22 cellular contexts compared by ENCODE assay signal in the genomic region with DNA sequence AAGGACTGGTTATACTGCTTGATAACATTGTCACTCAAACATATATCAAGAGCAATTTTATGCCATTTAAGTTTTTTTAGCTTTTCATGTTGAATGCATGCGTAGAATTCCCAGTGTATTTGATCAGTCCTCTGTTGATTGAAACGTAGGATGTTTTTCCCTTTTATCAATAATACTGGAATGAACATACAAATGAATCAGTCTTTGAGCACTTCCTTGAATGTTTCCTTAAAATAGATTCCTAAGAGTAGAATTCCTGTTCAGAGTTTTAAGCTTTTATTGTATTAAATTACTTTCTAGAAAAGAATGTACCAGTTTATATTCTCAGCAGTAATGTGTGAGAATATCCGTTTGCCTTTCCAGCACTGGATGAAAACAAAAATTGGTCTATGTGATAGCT. TPM values are rescaled to one million over a fixed set of nuclear protein-coding genes. Genes with fewer than 3 reads are reported as not detected.
A peak's percentile ranks its signal among the peaks of the same experiment; 100 is the strongest.
DNase-seq lines count a peak whose midpoint lies in the region; ATAC-seq and TF ChIP-seq lines count a peak whose summit lies in the region.
"Had no signal": no experiment of that assay in that cellular context is flagged by ENCODE, and none has a peak within 500 bp of the region (broad histone marks: within the 10 kb centered on the region; RNA-seq: fewer than 3 reads in every experiment).

No MANE protein-coding gene starts in this region.

- H3K79me1 ChIP-seq in neuronal stem cell (ENCODE audit: low read depth, low read length), result peaks cover 3% of the 10 kb centered on the region

- no TSS peak for BruUV-seq in mammary epithelial cell (replicated peaks; lab: Mats Ljungman, UMichigan)

- DNase-seq in GM23338 (ENCODE audit: low spot score) (no peak), SK-N-SH (no peak), dermis blood vessel endothelial cell (peak; percentile 63), mammary epithelial cell (no peak), neuronal stem cell (ENCODE audit: low spot score) (no peak)
- DNase-seq: Calu3; CD4-positive, alpha-beta memory T cell; DMS53; KG1; NCI-H1105 treated with DMSO at 0.1 percent for 48 hours; NCI-H1694 treated with DMSO at 0.1 percent for 48 hours; NCI-H226; NCI-H524; NCI-H82; OCI-M1; Right ventricle myocardium superior had no signal

- H3K18ac ChIP-seq in neuronal stem cell (ENCODE audit: low read length), result no peak overlapping the region

- H2AK5ac ChIP-seq in neuronal stem cell (ENCODE audit: low read depth, low read length), result no peak overlapping the region

- H3K9ac ChIP-seq in SK-N-SH (0 out of 2 replicates have a peak overlapping the region, but pooled peaks have one; percentile 7), skeletal muscle satellite cell (ENCODE audit: low read depth, low read length) (no peak overlapping the region), mammary epithelial cell (ENCODE audit: insufficient read depth, low read length) (no peak overlapping the region), neuronal stem cell (ENCODE audit: low read depth, low read length, poor library complexity) (no peak overlapping the region)
- H3K9ac ChIP-seq: BLaER1 had no signal

- H2BK5ac ChIP-seq in neuronal stem cell (ENCODE audit: low read length), result no peak overlapping the region

- H3K36me3 Mint-ChIP-seq in GM23338 (ENCODE audit: low read depth), result peaks cover 43% of the 10 kb centered on the region

- ATAC-seq in GM23338 (no peak), GM21619 (IDR thresholded peaks at IDR 0.05; ENCODE audit: unreplicated experiment) (no peak)
- ATAC-seq: A549, HCT116, HepG2 had no signal

- no peak overlapping the region for H4K8ac ChIP-seq in neuronal stem cell (ENCODE audit: low read depth, low read length)

- H3K27me3 ChIP-seq in GM23338 (ENCODE audit: insufficient read depth), result no peaks in the 10 kb centered on the region
- no peaks in the 10 kb centered on the region for H3K27me3 ChIP-seq in SK-N-SH (ENCODE audit: insufficient read depth)
- no peaks in the 10 kb centered on the region for H3K27me3 ChIP-seq in skeletal muscle satellite cell (ENCODE audit: control insufficient read depth, insufficient read depth, low read length)
- no peaks in the 10 kb centered on the region for H3K27me3 ChIP-seq in mammary epithelial cell (ENCODE audit: insufficient read depth, low read length)
- H3K27me3 ChIP-seq in neuronal stem cell (ENCODE audit: control insufficient read depth in 3 of 3, insufficient read depth in 3 of 3, low read depth in 1 of 3, low read length in 3 of 3), result no peaks in the 10 kb centered on the region
- H3K27me3 ChIP-seq: BLaER1 had no signal

- no peaks in the 10 kb centered on the region for H3K9me3 Mint-ChIP-seq in GM23338
- H3K9me3 Mint-ChIP-seq: CD4-positive, alpha-beta memory T cell had no signal

- H3K4ac ChIP-seq in neuronal stem cell (ENCODE audit: low read length), result no peak overlapping the region

- H3K9me2 ChIP-seq in GM23338 (ENCODE audit: insufficient read depth), result no peaks in the 10 kb centered on the region
- no peaks in the 10 kb centered on the region for H3K9me2 ChIP-seq in SK-N-SH

- TF ChIP-seq CTCF in GM23338 (conservative IDR thresholded peaks at IDR 0.05; ENCODE audit: low read depth in 2 of 2), result no peak
- no peak for TF ChIP-seq CTCF in SK-N-SH (IDR thresholded peaks at IDR 0.05)
- no peak for TF ChIP-seq CTCF in mammary epithelial cell (conservative IDR thresholded peaks at IDR 0.05 in 1 of 2, IDR thresholded peaks at IDR 0.05 in 1 of 2; ENCODE audit: extremely low read depth in 1 of 2, insufficient read depth in 1 of 2, low read depth in 1 of 2, low read length in 2 of 2)

- peaks cover 10% of the 10 kb centered on the region for H3K4me1 Mint-ChIP-seq in GM23338

- CTCF ChIA-PET in SK-N-SH (lab: Yijun Ruan, JAX), result interaction anchor here (1.5 kb wide), 1 partner anchor 17 kb away, joined by 5 read pairs; no protein-coding TSS in a partner anchor
- CTCF ChIA-PET in mammary epithelial cell (lab: Charles Lee; ENCODE audit: low non-redundant PET), result no interaction called here

- in situ Hi-C loops in mammary epithelial cell (cut with MboI; ENCODE audit: low sequenced_read_pairs in 2 of 2), result no loop called here

- no peaks in the 10 kb centered on the region for H3K27me3 Mint-ChIP-seq in GM23338 (ENCODE audit: insufficient read depth, low read depth, poor library complexity)
- H3K27me3 Mint-ChIP-seq: CD4-positive, alpha-beta memory T cell had no signal

- H3F3A ChIP-seq in GM23338 (replicated peaks; ENCODE audit: low read depth), result no peaks in the 10 kb centered on the region
- H3F3A ChIP-seq in SK-N-SH (replicated peaks; ENCODE audit: insufficient read depth), result peaks cover 19% of the 10 kb centered on the region

- H2BK15ac ChIP-seq in neuronal stem cell (ENCODE audit: low read length), result no peak overlapping the region

- H2BK12ac ChIP-seq in neuronal stem cell (ENCODE audit: low read length), result no peak overlapping the region

- POLR2A ChIA-PET in SK-N-SH (lab: Yijun Ruan, JAX), result no interaction called here

- H3K23ac ChIP-seq in neuronal stem cell (ENCODE audit: low read depth, low read length, poor library complexity), result no peak overlapping the region

- H3K36me3 ChIP-seq in GM23338 (ENCODE audit: insufficient read depth), result peaks cover 8% of the 10 kb centered on the region
- peaks cover 27 to 57% of the 10 kb centered on the region in 2 experiments for H3K36me3 ChIP-seq in SK-N-SH (replicated peaks in 1 of 2; ENCODE audit: control insufficient read depth in 1 of 2, insufficient read depth in 2 of 2, low read length in 1 of 2)
- H3K36me3 ChIP-seq in skeletal muscle satellite cell (ENCODE audit: insufficient read depth, low read length), result peaks cover 63% of the 10 kb centered on the region
- peaks cover 16% of the 10 kb centered on the region for H3K36me3 ChIP-seq in mammary epithelial cell (ENCODE audit: insufficient read depth, low read length)
- peaks cover 28 to 86% of the 10 kb centered on the region in 2 donors for H3K36me3 ChIP-seq in neuronal stem cell (replicated peaks in 1 of 2; ENCODE audit: control insufficient read depth in 2 of 2, insufficient read depth in 2 of 2, low read length in 2 of 2)

- no peak overlapping the region for H3K4me2 ChIP-seq in GM23338
- H3K4me2 ChIP-seq in SK-N-SH, result peak overlapping the region; percentile 8; the same call in 1 of the 2 replicates
- peak overlapping the region; percentile 3 for H3K4me2 ChIP-seq in skeletal muscle satellite cell (ENCODE audit: low read length)
- no peak overlapping the region for H3K4me2 ChIP-seq in mammary epithelial cell (ENCODE audit: insufficient read depth, low read depth, low read length)
- no peak overlapping the region for H3K4me2 ChIP-seq in neuronal stem cell (ENCODE audit: insufficient read depth, low read length, poor library complexity, severe bottlenecking)
- H3K4me2 ChIP-seq: A549, BLaER1 had no signal

- no peak overlapping the region for H2AFZ ChIP-seq in GM23338
- H2AFZ ChIP-seq in SK-N-SH (ENCODE audit: low read depth), result no peak overlapping the region
- no peak overlapping the region for H2AFZ ChIP-seq in mammary epithelial cell (ENCODE audit: low read depth, low read length)
- H2AFZ ChIP-seq in neuronal stem cell (ENCODE audit: low read length), result no peak overlapping the region

- H2BK120ac ChIP-seq in neuronal stem cell (ENCODE audit: low read depth, low read length), result no peak overlapping the region

- H3K14ac ChIP-seq in neuronal stem cell (ENCODE audit: low read length), result no peak overlapping the region

- TF ChIP-seq EP300 in SK-N-SH (IDR thresholded peaks at IDR 0.05; ENCODE audit: borderline replicate concordance in 1 of 2, low read depth in 1 of 2, low read length in 1 of 2), result no peak

- no peak overlapping the region for H3K4me3 ChIP-seq in GM23338
- no peak overlapping the region for H3K4me3 ChIP-seq in SK-N-SH (ENCODE audit: low read depth in 2 of 2, low read length in 1 of 2)
- H3K4me3 ChIP-seq in skeletal muscle satellite cell (ENCODE audit: low read length), result no peak overlapping the region
- H3K4me3 ChIP-seq in mammary epithelial cell (replicated peaks in 1 of 3; ENCODE audit: insufficient read depth in 1 of 3, low read depth in 2 of 3, low read length in 3 of 3), result no peak overlapping the region
- H3K4me3 ChIP-seq in neuronal stem cell (ENCODE audit: low read length in 2 of 2), result no peak overlapping the region
- H3K4me3 ChIP-seq: A549, BLaER1 had no signal

- H3K79me2 ChIP-seq in GM23338 (replicated peaks; ENCODE audit: insufficient read depth), result peaks cover 14% of the 10 kb centered on the region
- peaks cover 77% of the 10 kb centered on the region for H3K79me2 ChIP-seq in SK-N-SH (ENCODE audit: insufficient read depth)
- peaks cover 43% of the 10 kb centered on the region for H3K79me2 ChIP-seq in mammary epithelial cell (ENCODE audit: insufficient read depth, low read length)

- TF ChIP-seq RAD21 in SK-N-SH (IDR thresholded peaks at IDR 0.05; ENCODE audit: low read length), result no peak

- H3K9me3 ChIP-seq in SK-N-SH, result no peaks in the 10 kb centered on the region
- no peaks in the 10 kb centered on the region for H3K9me3 ChIP-seq in skeletal muscle satellite cell (replicated peaks; ENCODE audit: low read length)
- H3K9me3 ChIP-seq in mammary epithelial cell (replicated peaks; ENCODE audit: insufficient read depth, low read length), result no peaks in the 10 kb centered on the region
- peaks cover 0 to 11% of the 10 kb centered on the region in 2 donors for H3K9me3 ChIP-seq in neuronal stem cell (replicated peaks in 1 of 2; ENCODE audit: control insufficient read depth in 2 of 2, insufficient read depth in 1 of 2, low read depth in 1 of 2, low read length in 2 of 2)
- H3K9me3 ChIP-seq: A549, BLaER1 had no signal

- H4K20me1 ChIP-seq in GM23338 (replicated peaks; ENCODE audit: insufficient read depth) (no peaks in the 10 kb centered on the region), SK-N-SH (ENCODE audit: insufficient read depth) (peaks cover 19% of the 10 kb centered on the region), mammary epithelial cell (ENCODE audit: insufficient read depth, low read length) (peaks cover 2% of the 10 kb centered on the region)

- H3K27ac Mint-ChIP-seq in GM23338, result no peak overlapping the region; the same call in 1 of the 2 replicates

- H4K91ac ChIP-seq in neuronal stem cell (ENCODE audit: low read depth, low read length, poor library complexity), result no peak overlapping the region

- H3K27ac ChIP-seq in GM23338 (ENCODE audit: low read depth) (peak overlapping the region; percentile 58), SK-N-SH (ENCODE audit: low read depth in 2 of 2, low read length in 1 of 2) (peak overlapping the region in 1 of 2 experiments; percentile 54; a peak in 2 of 4 replicates), mammary epithelial cell (ENCODE audit: insufficient read depth, low read depth, low read length) (no peak overlapping the region), neuronal stem cell (replicated peaks; ENCODE audit: low read length) (no peak overlapping the region)
- H3K27ac ChIP-seq: A549, BLaER1 had no signal

- no peak overlapping the region for H3K4me3 Mint-ChIP-seq in GM23338
- H3K4me3 Mint-ChIP-seq: CD4-positive, alpha-beta memory T cell had no signal

- dilution Hi-C loops in mammary epithelial cell (cut with HindIII; ENCODE audit: low sequenced_read_pairs), result no loop called here

- H3K4me1 ChIP-seq in GM23338 (ENCODE audit: insufficient read depth) (0 out of 2 replicates have a peak, but pooled peaks cover 7% of the 10 kb centered on the region), SK-N-SH (ENCODE audit: control insufficient read depth in 1 of 2, insufficient read depth in 2 of 2, low read depth in 1 of 2, low read length in 1 of 2) (peaks cover 0 to 8% of the 10 kb centered on the region in 2 experiments; a peak in 2 of 4 replicates), skeletal muscle satellite cell (ENCODE audit: control insufficient read depth, insufficient read depth, low read length) (peaks cover 12% of the 10 kb centered on the region), mammary epithelial cell (ENCODE audit: insufficient read depth, low read length) (no peaks in the 10 kb centered on the region), neuronal stem cell (ENCODE audit: control insufficient read depth in 2 of 2, insufficient read depth in 1 of 2, low read depth in 1 of 2, low read length in 2 of 2) (no peaks in the 10 kb centered on the region)
- H3K4me1 ChIP-seq: A549, BLaER1 had no signal

- 75% methylated on average over 3 of the region's 3 CpGs for WGBS in SK-N-SH (ENCODE audit: low lambda C conversion rate)
- WGBS in mammary epithelial cell (ENCODE audit: low coverage, missing lambda C conversion rate), result 98% methylated on average over 3 of the region's 3 CpGs
- WGBS in neuronal stem cell (ENCODE audit: extremely low coverage in 2 of 2, insufficient read length in 2 of 2, insufficient replicate concordance in 1 of 2), 2 donors, result no CpG with 5 or more reads among the region's 3 CpGs

- intact Hi-C loops in mammary epithelial cell (cut with micrococcal nuclease), result no loop called here

RNA-seq across cellular contexts. Expression of a gene that starts 37.8 kb away (rescaled TPM):
- total RNA-seq in GM23338 (2014; rRNA removed; shearing (Covaris generic)), result 126 and 144 TPM in 2 replicates
- polyA plus RNA-seq in GM23338 (2016; fragmentation: Nextera tagmentation; extraction: Ambion mirVana) (119 and 126 TPM in 2 replicates), SK-N-SH (2012; rRNA removed) (97.0 and 155 TPM in 2 replicates), mammary epithelial cell (94.4 TPM)
- 100 and 114 TPM in 2 replicates for polyA plus RNA-seq in SK-N-SH (2012; cell fraction: cytosol; rRNA removed)
- 317 and 506 TPM in 2 replicates for polyA plus RNA-seq in SK-N-SH (2012; cell fraction: nucleus; rRNA removed)
- total RNA-seq in dermis blood vessel endothelial cell (168 and 270 TPM in 2 replicates), mammary epithelial cell (100 to 1,000 TPM; 112 to 167 TPM)
- total RNA-seq in skeletal muscle satellite cell (2012; rRNA removed), result 109 and 111 TPM in 2 replicates
- polyA minus RNA-seq in mammary epithelial cell, result 232 TPM
- polyA plus RNA-seq in neuronal stem cell (2013, experiment 1 of 2), result 169 TPM
- 159 TPM for polyA plus RNA-seq in neuronal stem cell (2013, experiment 2 of 2)

Comparison
In these comparisons a context has a peak if more than half of its experiments do, and no peak if none do; other contexts are left out.
1. H3K4me2 ChIP-seq: peak in SK-N-SH (single experiment) and skeletal muscle satellite cell (single experiment); none in GM23338 (single experiment), mammary epithelial cell (single experiment) and neuronal stem cell (single experiment).